Comparison of ENCODE assay signal across 11 cellular contexts in genomic region chr7:156948361-156948760, GRCh38. TPM values are rescaled to one million over a fixed set of nuclear protein-coding genes. Genes with fewer than 3 reads are reported as not detected.
DNase-seq lines count a peak whose midpoint lies in the region; ATAC-seq, FAIRE-seq and TF ChIP-seq lines count a peak whose summit lies in the region.
"Had no signal": no experiment of that assay in that cellular context is flagged by ENCODE, and none has a peak within 500 bp of the region (broad histone marks: within the 10 kb centered on the region; RNA-seq: fewer than 3 reads in every experiment).

No MANE protein-coding gene starts in this region.

- no peaks in the 10 kb centered on the region for H3K9me1 ChIP-seq in K562 (ENCODE audit: control insufficient read depth, insufficient read depth, low read length)

- TF ChIP-seq RAD21 in K562 (CRISPR knock-in tag; conservative IDR thresholded peaks at IDR 0.05 in 1 of 2, IDR thresholded peaks at IDR 0.05 in 1 of 2) = no peak

- no peak for TF ChIP-seq POLR2A in K562 (conservative IDR thresholded peaks at IDR 0.05)

- H3K27ac ChIP-seq in AG04450 (ENCODE audit: low read depth, low read length) (no peak overlapping the region), K562 (ENCODE audit: extremely low read depth, low read depth, low read length) (peak overlapping the region; percentile 85)

- peak overlapping the region in 7 of 8 donors; percentile 5 to 100 (median 69) for H3K4me3 Mint-ChIP-seq in naive B cell

- H3K4me1 Mint-ChIP-seq in naive B cell = peaks cover 11 to 24% (median 24%) of the 10 kb centered on the region in 3 donors

- H3K36me3 Mint-ChIP-seq in naive B cell = peaks cover 0 to under 1% of the 10 kb centered on the region in 2 donors

- no peak for TF ChIP-seq EP300 in K562 (IDR thresholded peaks at IDR 0.05; ENCODE audit: low read length)

- peaks cover 11 to 27% (median 23%) of the 10 kb centered on the region in 3 donors for H3K27me3 Mint-ChIP-seq in naive B cell

- ATAC-seq in K562 (no peak), naive B cell (ENCODE audit: low read depth in 2 of 2) (no peak), HG02973 (IDR thresholded peaks at IDR 0.05; ENCODE audit: unreplicated experiment) (no peak)

- POLR2A ChIA-PET in AG04450 (lab: Yijun Ruan, JAX) = interaction anchor here (1.3 kb wide), 1 partner anchor 55 kb away, joined by 8 read pairs; the partner anchor contains the start of gene LMBR1
- POLR2A ChIA-PET in K562 (lab: Yijun Ruan, JAX) = interaction anchor here (1.1 to 1.3 kb wide), 4 partner anchors 10 to 55 kb away, joined by 3 to 7 read pairs (median 6); partner anchors contain the start of gene LMBR1

- no peak for FAIRE-seq in K562 (lab: Jason Lieb, UNC)

- DNase-seq in AG04450 (ENCODE audit: low read depth, low spot score) (no peak), H7 (no peak), K562 (ENCODE audit: extremely low read depth in 1 of 4, low spot score in 3 of 4) (no peak), naive B cell (no peak), cerebellar nuclear complex (lab: John Stamatoyannopoulos, UW) (no peak), SKM-1 (lab: John Stamatoyannopoulos, UW; ENCODE audit: unreplicated experiment) (no peak)
- no peak for DNase-seq in stimulated activated CD8-positive, alpha-beta memory T cell treated with anti-CD3 and anti-CD28 coated beads, Interleukin-4, amount 100 ng/mL, for 48 hours
- DNase-seq: activated naive CD4-positive, alpha-beta T cell treated with anti-CD3 and anti-CD28 coated beads, Interleukin-2, amount 50 U/mL, for 16 hours; Caco-2; MG63 had no signal

- BruUV-seq in K562 (replicated peaks; lab: Mats Ljungman, UMichigan) = no TSS peak

- H3K36me3 ChIP-seq in H7 (replicated peaks; ENCODE audit: control insufficient read depth, insufficient read depth, low read length) (peaks cover 7% of the 10 kb centered on the region), K562 (ENCODE audit: control insufficient read depth, insufficient read depth, low read length) (peaks cover 19% of the 10 kb centered on the region)

- no peak for TF ChIP-seq CTCF in AG04450 (IDR thresholded peaks at IDR 0.05; ENCODE audit: low read depth, low read length)
- TF ChIP-seq CTCF in K562 (IDR thresholded peaks at IDR 0.05 in 2 of 3, conservative IDR thresholded peaks at IDR 0.05 in 1 of 3; ENCODE audit: insufficient read depth in 2 of 3, low read depth in 1 of 3, low read length in 3 of 3) = no peak

- peaks cover 50% of the 10 kb centered on the region for H3K79me2 ChIP-seq in K562 (ENCODE audit: control insufficient read depth, insufficient read depth, low read length)

- H3K9me3 ChIP-seq in AG04450 (ENCODE audit: control insufficient read depth, insufficient read depth, low read length) (no peaks in the 10 kb centered on the region; the same call in 1 of the 2 replicates), K562 (replicated peaks; ENCODE audit: control insufficient read depth, insufficient read depth, low read depth, low read length) (no peaks in the 10 kb centered on the region)
- H3K9me3 ChIP-seq: Caco-2, MG63 had no signal

- peak overlapping the region; percentile 97 for H3K4me2 ChIP-seq in K562 (ENCODE audit: insufficient read depth, low read length)

- intact Hi-C loops in K562 (cut with micrococcal nuclease) = no loop called here

- in situ Hi-C loops in K562 (cut with MboI) = no loop called here

- H3K4me1 ChIP-seq in K562 (replicated peaks in 1 of 2; ENCODE audit: control insufficient read depth in 2 of 2, insufficient read depth in 2 of 2, low read length in 2 of 2) = peaks cover 17 to 30% of the 10 kb centered on the region in 2 experiments; a peak in 4 of 5 replicates

- CTCF ChIA-PET in AG04450 (lab: Charles Lee) (interaction anchor here (0.6 to 2.2 kb wide), 4 partner anchors 55 to 1143 kb away, joined by 3 to 7 read pairs (median 3); partner anchors contain the start of gene LMBR1), K562 (lab: Yijun Ruan, JAX; ENCODE audit: low intra/inter-chr PET ratio) (interaction anchor here (0.8 kb wide), 1 partner anchor 22 kb away, joined by 4 read pairs; no protein-coding TSS in a partner anchor)

- H3K27me3 ChIP-seq in AG04450 (ENCODE audit: control insufficient read depth, insufficient read depth, low read length) = peaks cover 10% of the 10 kb centered on the region
- H3K27me3 ChIP-seq in H7 (ENCODE audit: control insufficient read depth, insufficient read depth, low read length) = peaks cover 4% of the 10 kb centered on the region; the same call in 1 of the 2 replicates
- H3K27me3 ChIP-seq in K562 (ENCODE audit: control insufficient read depth in 2 of 2, insufficient read depth in 2 of 2, low read length in 2 of 2) = peaks cover 16 to 18% of the 10 kb centered on the region in 2 experiments
- H3K27me3 ChIP-seq: MG63 had no signal

- H3K4me3 ChIP-seq in AG04450 (ENCODE audit: low read depth, low read length) (peak overlapping the region; percentile 65), H7 (ENCODE audit: insufficient read depth, low read depth, low read length) (peak overlapping the region; percentile 88), K562 (peak overlapping the region; percentile 95)

- peak overlapping the region; percentile 89 to 99 for H3K9ac ChIP-seq in K562 (ENCODE audit: insufficient read depth in 1 of 2, low read depth in 2 of 2, low read length in 2 of 2)

- peak overlapping the region; percentile 89 for H2AFZ ChIP-seq in K562 (ENCODE audit: low read depth, low read length)

- peak overlapping the region in 1 of 6 donors; percentile 34 for H3K27ac Mint-ChIP-seq in naive B cell

- WGBS in K562 (ENCODE audit: insufficient coverage, low coverage, missing lambda C conversion rate) = 20% methylated on average over 12 of the region's 12 CpGs

- H4K20me1 ChIP-seq in K562 (replicated peaks; ENCODE audit: control insufficient read depth, insufficient read depth, low read length) = peaks cover 30% of the 10 kb centered on the region

- no peaks in the 10 kb centered on the region for H3K9me3 Mint-ChIP-seq in naive B cell

TF ChIP-seq in K562, 482 proteins besides CTCF, POLR2A, EP300 and RAD21 (continues in another document):
- TF ChIP-seq ZNF644 (tag; IDR thresholded peaks at IDR 0.05; ENCODE audit: low read depth) (no peak), SRF (CRISPR knock-in tag; IDR thresholded peaks at IDR 0.05) (no peak), RHOXF2B (CRISPR knock-in tag; conservative IDR thresholded peaks at IDR 0.05) (no peak)

RNA-seq across cellular contexts. Expression of gene NOM1, which starts 1.2 kb away (rescaled TPM):
- 10.3 and 10.4 TPM in 2 replicates for polyA plus RNA-seq in AG04450 (2011; rRNA removed)
- polyA minus RNA-seq in AG04450 (2011; rRNA and poly(A)+ RNA removed) = 15.5 and 17.2 TPM in 2 replicates
- total RNA-seq in H7 (2014; rRNA removed; shearing (Covaris generic)) = 12.7 and 25.1 TPM in 2 replicates
- total RNA-seq in K562 (2011; cell fraction: chromatin; rRNA removed; ENCODE audit: low replicate concordance) = 205 and 222 TPM in 2 replicates
- total RNA-seq in K562 (2011; cell fraction: nucleolus; rRNA removed) = 88.2 and 99.2 TPM in 2 replicates
- total RNA-seq in K562 (2011; cell fraction: nucleoplasm; rRNA removed) = 125 and 156 TPM in 2 replicates
- total RNA-seq in K562 (2014; rRNA removed) = 35.7 and 35.8 TPM in 2 replicates
- 38.8 and 40.1 TPM in 2 replicates for total RNA-seq in K562 (2014; rRNA removed; fragmentation: Illumina TruSeq; extraction: Trizol)
- total RNA-seq in K562 (2015; rRNA removed; fragmentation: Illumina TruSeq; extraction: Trizol) = 41.2 and 42.9 TPM in 2 replicates
- 37.3 and 47.3 TPM in 2 replicates for total RNA-seq in K562 (2021)
- polyA plus RNA-seq in K562 (2011; rRNA removed) = 30.5 and 30.9 TPM in 2 replicates
- polyA plus RNA-seq in K562 (2011; cell fraction: cytosol; rRNA removed) = 15.3 and 15.4 TPM in 2 replicates
- 64.1 and 106 TPM in 2 replicates for polyA plus RNA-seq in K562 (2011; cell fraction: nucleus; rRNA removed)
- polyA plus RNA-seq in K562 (2012) = 20.2 and 27.0 TPM in 2 replicates
- 38.2 and 39.7 TPM in 2 replicates for polyA plus RNA-seq in K562 (2014; fragmentation: Illumina TruSeq; extraction: Trizol)
- 1 to 10 TPM; 6.8 to 9.6 TPM for polyA plus RNA-seq in K562 (2014; fragmentation: Nextera tagmentation; extraction: Ambion mirVana)
- 37.4 and 39.6 TPM in 2 replicates for polyA plus RNA-seq in K562 (2014; rRNA removed)
- polyA minus RNA-seq in K562 (2011; rRNA and poly(A)+ RNA removed) = 34.0 and 39.0 TPM in 2 replicates
- polyA minus RNA-seq in K562 (2011; cell fraction: cytosol; rRNA and poly(A)+ RNA removed) = 21.2 and 26.1 TPM in 2 replicates
- polyA minus RNA-seq in K562 (2011; cell fraction: nucleus; rRNA and poly(A)+ RNA removed) = 50.6 and 53.0 TPM in 2 replicates
- 1 to 10 TPM; 1.8 to 8.6 (median 3.3) TPM for polyA plus RNA-seq in naive B cell (ENCODE audit: low read depth in 6 of 6)

RNA-seq across cellular contexts. Expression of gene LMBR1, which starts 55.4 kb away (rescaled TPM):
- polyA plus RNA-seq in AG04450 (2011; rRNA removed) (17.9 and 20.8 TPM in 2 replicates), K562 (2011; rRNA removed) (33.6 and 82.0 TPM in 2 replicates), K562 (2014; fragmentation: Illumina TruSeq; extraction: Trizol) (49.8 and 49.9 TPM in 2 replicates), K562 (2014; fragmentation: Nextera tagmentation; extraction: Ambion mirVana) (1 to 10 TPM; 7.7 to 9.6 TPM), K562 (2014; rRNA removed) (49.0 and 50.9 TPM in 2 replicates), naive B cell (ENCODE audit: low read depth in 6 of 6) (10 to 100 TPM; 35.3 to 49.3 (median 40.9) TPM)
- polyA minus RNA-seq in AG04450 (2011; rRNA and poly(A)+ RNA removed) = 21.5 and 30.3 TPM in 2 replicates
- total RNA-seq in H7 (2014; rRNA removed; shearing (Covaris generic)) = 32.0 and 34.4 TPM in 2 replicates
- 221 and 364 TPM in 2 replicates for total RNA-seq in K562 (2011; cell fraction: chromatin; rRNA removed; ENCODE audit: low replicate concordance)
- total RNA-seq in K562 (2011; cell fraction: nucleolus; rRNA removed) = 125 and 149 TPM in 2 replicates
- total RNA-seq in K562 (2011; cell fraction: nucleoplasm; rRNA removed) = 218 and 331 TPM in 2 replicates
- total RNA-seq in K562 (2014; rRNA removed) (74.6 and 136 TPM in 2 replicates), K562 (2014; rRNA removed; fragmentation: Illumina TruSeq; extraction: Trizol) (59.9 and 67.3 TPM in 2 replicates), K562 (2015; rRNA removed; fragmentation: Illumina TruSeq; extraction: Trizol) (58.5 and 61.7 TPM in 2 replicates), K562 (2021) (89.1 and 90.0 TPM in 2 replicates)
- 36.1 and 51.5 TPM in 2 replicates for polyA plus RNA-seq in K562 (2011; cell fraction: cytosol; rRNA removed)
- polyA plus RNA-seq in K562 (2011; cell fraction: nucleus; rRNA removed) = 136 and 225 TPM in 2 replicates
- 38.8 and 45.6 TPM in 2 replicates for polyA plus RNA-seq in K562 (2012)
- 80.1 and 153 TPM in 2 replicates for polyA minus RNA-seq in K562 (2011; rRNA and poly(A)+ RNA removed)
- polyA minus RNA-seq in K562 (2011; cell fraction: cytosol; rRNA and poly(A)+ RNA removed) = 53.8 and 63.2 TPM in 2 replicates
- polyA minus RNA-seq in K562 (2011; cell fraction: nucleus; rRNA and poly(A)+ RNA removed) = 191 and 204 TPM in 2 replicates
